In the genomic region with DNA sequence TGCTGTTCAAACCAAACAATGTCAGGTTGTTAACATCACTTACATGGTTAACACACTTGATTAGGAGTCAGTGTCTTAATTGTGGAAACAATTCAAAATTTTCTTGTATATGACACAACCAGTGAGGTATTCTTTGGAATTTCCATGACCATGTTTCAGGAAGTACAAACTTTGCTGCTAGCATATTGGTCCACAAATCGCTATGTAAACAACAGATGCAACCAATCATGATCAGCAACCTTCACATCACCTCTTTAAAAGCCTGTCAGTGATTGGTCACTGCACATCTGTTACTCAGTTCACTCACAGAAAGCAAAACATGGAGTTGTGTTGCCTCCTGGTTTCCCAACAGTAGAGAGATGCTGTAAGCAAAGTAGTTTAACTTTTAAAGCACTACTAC, we compare ENCODE assay signal across 13 cellular contexts.
DNase-seq lines count a peak whose midpoint lies in the region; ATAC-seq and TF ChIP-seq lines count a peak whose summit lies in the region.
"Had no signal": no experiment of that assay in that cellular context is flagged by ENCODE, and none has a peak within 500 bp of the region (broad histone marks: within the 10 kb centered on the region; RNA-seq: fewer than 3 reads in every experiment).

No MANE protein-coding gene starts in this region.

- peak overlapping the region; percentile 13 for H2AFZ ChIP-seq in hepatocyte

- 94% methylated on average over 1 of the region's 1 CpG for WGBS in hepatocyte (ENCODE audit: low lambda C conversion rate, missing lambda C conversion rate)

- no peaks in the 10 kb centered on the region for H3K9me3 ChIP-seq in hepatocyte (ENCODE audit: low read depth)

- H3K9me2 ChIP-seq in hepatocyte (replicated peaks; ENCODE audit: insufficient read depth), result no peaks in the 10 kb centered on the region

- H3K27ac ChIP-seq in hepatocyte, result peak overlapping the region; percentile 96
- H3K27ac ChIP-seq: 22Rv1, VCaP had no signal

- peaks cover 51% of the 10 kb centered on the region for H3K9me3 Mint-ChIP-seq in activated CD4-positive, alpha-beta T cell treated with anti-CD3 and anti-CD28 coated beads, Interleukin-2, amount 10 ng/mL, durations not matched to agents 24 days and 14 days
- peaks cover 20% of the 10 kb centered on the region for H3K9me3 Mint-ChIP-seq in activated CD4-positive, alpha-beta T cell treated with anti-CD3 and anti-CD28 coated beads, Interleukin-2, amount 10 ng/mL, durations not matched to agents 7 days and 5 days

- H3K4me2 ChIP-seq in hepatocyte, result peak overlapping the region; percentile 69

- H4K20me1 ChIP-seq in hepatocyte (ENCODE audit: insufficient read depth, poor library complexity, severe bottlenecking), result no peaks in the 10 kb centered on the region

- intact Hi-C loops in activated CD4-positive, alpha-beta T cell treated with anti-CD3 and anti-CD28 coated beads, Interleukin-2, amount 10 ng/mL, durations not matched to agents 24 days and 14 days (cut with micrococcal nuclease), result no loop called here

- in situ Hi-C loops in astrocyte of the spinal cord (cut with HindIII; ENCODE audit: low sequenced_read_pairs), result no loop called here

- ATAC-seq in GM21576 (IDR thresholded peaks at IDR 0.05; ENCODE audit: unreplicated experiment), result no peak
- no peak for ATAC-seq in GM21360 (IDR thresholded peaks at IDR 0.05; ENCODE audit: unreplicated experiment)
- no peak for ATAC-seq in HG02973 (IDR thresholded peaks at IDR 0.05; ENCODE audit: unreplicated experiment)

- H3K4me1 Mint-ChIP-seq in activated CD4-positive, alpha-beta T cell treated with anti-CD3 and anti-CD28 coated beads, Interleukin-2, amount 10 ng/mL, durations not matched to agents 24 days and 14 days, result peaks cover 12% of the 10 kb centered on the region
- no peaks in the 10 kb centered on the region for H3K4me1 Mint-ChIP-seq in activated CD4-positive, alpha-beta T cell treated with anti-CD3 and anti-CD28 coated beads, Interleukin-2, amount 10 ng/mL, durations not matched to agents 7 days and 5 days
- H3K4me1 Mint-ChIP-seq: central memory CD8-positive, alpha-beta T cell had no signal

- H3K27ac Mint-ChIP-seq in activated CD4-positive, alpha-beta T cell treated with anti-CD3 and anti-CD28 coated beads, Interleukin-2, amount 10 ng/mL, durations not matched to agents 24 days and 14 days, result peak overlapping the region; percentile 85
- H3K27ac Mint-ChIP-seq in activated CD4-positive, alpha-beta T cell treated with anti-CD3 and anti-CD28 coated beads, Interleukin-2, amount 10 ng/mL, durations not matched to agents 7 days and 5 days, result no peak overlapping the region

- no peak overlapping the region for H3K4me3 Mint-ChIP-seq in activated CD4-positive, alpha-beta T cell treated with anti-CD3 and anti-CD28 coated beads, Interleukin-2, amount 10 ng/mL, durations not matched to agents 24 days and 14 days
- H3K4me3 Mint-ChIP-seq in activated CD4-positive, alpha-beta T cell treated with anti-CD3 and anti-CD28 coated beads, Interleukin-2, amount 10 ng/mL, durations not matched to agents 7 days and 5 days, result no peak overlapping the region
- H3K4me3 Mint-ChIP-seq: central memory CD8-positive, alpha-beta T cell had no signal

- H3K36me3 Mint-ChIP-seq in activated CD4-positive, alpha-beta T cell treated with anti-CD3 and anti-CD28 coated beads, Interleukin-2, amount 10 ng/mL, durations not matched to agents 24 days and 14 days (ENCODE audit: low read depth), result peaks cover 37% of the 10 kb centered on the region
- peaks cover 9% of the 10 kb centered on the region for H3K36me3 Mint-ChIP-seq in activated CD4-positive, alpha-beta T cell treated with anti-CD3 and anti-CD28 coated beads, Interleukin-2, amount 10 ng/mL, durations not matched to agents 7 days and 5 days (ENCODE audit: low read depth)

- H3K36me3 ChIP-seq in hepatocyte (replicated peaks; ENCODE audit: insufficient read depth, low read depth), result no peaks in the 10 kb centered on the region

- no peak overlapping the region for H3K4me3 ChIP-seq in astrocyte of the spinal cord (ENCODE audit: low read depth, low read length)
- H3K4me3 ChIP-seq in hepatocyte, result no peak overlapping the region

- CTCF ChIA-PET in activated CD4-positive, alpha-beta T cell treated with anti-CD3 and anti-CD28 coated beads, Interleukin-2, amount 10 ng/mL, durations not matched to agents 7 days and 5 days (lab: Charles Lee), result no interaction called here

- POLR2A ChIA-PET in activated CD4-positive, alpha-beta T cell treated with anti-CD3 and anti-CD28 coated beads, Interleukin-2, amount 10 ng/mL, durations not matched to agents 7 days and 5 days (lab: Charles Lee), result no interaction called here

- peaks cover 2% of the 10 kb centered on the region for H3K27me3 Mint-ChIP-seq in activated CD4-positive, alpha-beta T cell treated with anti-CD3 and anti-CD28 coated beads, Interleukin-2, amount 10 ng/mL, durations not matched to agents 24 days and 14 days
- peaks cover 3% of the 10 kb centered on the region for H3K27me3 Mint-ChIP-seq in activated CD4-positive, alpha-beta T cell treated with anti-CD3 and anti-CD28 coated beads, Interleukin-2, amount 10 ng/mL, durations not matched to agents 7 days and 5 days

- H3K79me2 ChIP-seq in hepatocyte, result peaks cover 57% of the 10 kb centered on the region

- no peak for DNase-seq in activated CD4-positive, alpha-beta T cell treated with anti-CD3 and anti-CD28 coated beads, Interleukin-2, amount 10 ng/mL, durations not matched to agents 24 days and 14 days
- DNase-seq in activated CD4-positive, alpha-beta T cell treated with anti-CD3 and anti-CD28 coated beads, Interleukin-2, amount 10 ng/mL, durations not matched to agents 7 days and 5 days, result no peak
- DNase-seq in astrocyte of the spinal cord (ENCODE audit: low read depth, low spot score) (peak; percentile 34), hepatocyte (ENCODE audit: low spot score) (peak; percentile 78), NCI-H82 (lab: John Stamatoyannopoulos, UW) (no peak)
- DNase-seq: DMS79, midbrain had no signal

- no peaks in the 10 kb centered on the region for H3K27me3 ChIP-seq in hepatocyte

- TF ChIP-seq CTCF in astrocyte of the spinal cord (IDR thresholded peaks at IDR 0.05; ENCODE audit: low read depth, low read length), result no peak
- no peak for TF ChIP-seq CTCF in hepatocyte (IDR thresholded peaks at IDR 0.05; ENCODE audit: poor library complexity)

- peaks cover 12% of the 10 kb centered on the region for H3K4me1 ChIP-seq in hepatocyte (ENCODE audit: insufficient read depth)

Comparison
In these comparisons a context has a peak if more than half of its experiments do, and no peak if none do; other contexts are left out.
1. DNase-seq: peak in astrocyte of the spinal cord (single experiment) and hepatocyte (single experiment); none in activated CD4-positive, alpha-beta T cell treated with anti-CD3 and anti-CD28 coated beads, Interleukin-2, amount 10 ng/mL, durations not matched to agents 24 days and 14 days (single experiment), activated CD4-positive, alpha-beta T cell treated with anti-CD3 and anti-CD28 coated beads, Interleukin-2, amount 10 ng/mL, durations not matched to agents 7 days and 5 days (single experiment) and NCI-H82 (single experiment).